ENCODE assay signal across 11 cellular contexts in genomic region chr12:121468451-121468850, GRCh38.
A peak's percentile ranks its signal among the peaks of the same experiment; 100 is the strongest.
DNase-seq lines count a peak whose midpoint lies in the region; ATAC-seq, FAIRE-seq and TF ChIP-seq lines count a peak whose summit lies in the region.
"Had no signal": no experiment of that assay in that cellular context is flagged by ENCODE, and none has a peak within 500 bp of the region (broad histone marks: within the 10 kb centered on the region; RNA-seq: fewer than 3 reads in every experiment).

No MANE protein-coding gene starts in this region.

- no peak for ATAC-seq in pancreas
- ATAC-seq in left lobe of liver, result no peak

- peaks cover 23% of the 10 kb centered on the region for H3K4me1 Mint-ChIP-seq in activated naive CD8-positive, alpha-beta T cell treated with anti-CD3 and anti-CD28 coated beads for 36 hours

- no peaks in the 10 kb centered on the region for H3K36me3 ChIP-seq in HUES6 (ENCODE audit: control insufficient read depth, insufficient read depth, low read length)
- H3K36me3 ChIP-seq in pancreas, result no peaks in the 10 kb centered on the region
- no peaks in the 10 kb centered on the region for H3K36me3 ChIP-seq in kidney (ENCODE audit: control insufficient read depth in 1 of 2, insufficient read depth in 2 of 2, low read length in 2 of 2)

- DNase-seq in AG10803 (ENCODE audit: low read depth) (peak; percentile 18), myocyte (ENCODE audit: low read depth) (peak; percentile 69), pancreas (no peak), left lobe of liver (ENCODE audit: low spot score) (no peak), NCI-H2029 treated with DMSO at 0.1 percent for 48 hours (lab: John Stamatoyannopoulos, UW) (no peak), kidney (no peak)
- no peak for DNase-seq in activated naive CD8-positive, alpha-beta T cell treated with anti-CD3 and anti-CD28 coated beads for 36 hours
- DNase-seq: NCI-H1105, small intestine had no signal

- FAIRE-seq in pancreas (lab: Jason Lieb, UNC) (no peak), kidney (lab: Jason Lieb, UNC) (no peak)
- FAIRE-seq: small intestine had no signal

- peaks cover 4% of the 10 kb centered on the region; the same call in 1 of the 2 replicates for H3K27me3 ChIP-seq in HUES6 (ENCODE audit: control insufficient read depth, insufficient read depth, low read length)
- H3K27me3 ChIP-seq in pancreas, result no peaks in the 10 kb centered on the region
- H3K27me3 ChIP-seq: heart left ventricle had no signal

- H3K4me3 ChIP-seq in AG10803 (ENCODE audit: low read length), result no peak overlapping the region
- peak overlapping the region; percentile 77; the same call in 1 of the 2 replicates for H3K4me3 ChIP-seq in HUES6 (ENCODE audit: low read depth, low read length)
- H3K4me3 ChIP-seq in pancreas, result no peak overlapping the region
- no peak overlapping the region for H3K4me3 ChIP-seq in kidney (ENCODE audit: low read length in 2 of 2)

- peak overlapping the region; percentile 29 for H3K4me3 Mint-ChIP-seq in activated naive CD8-positive, alpha-beta T cell treated with anti-CD3 and anti-CD28 coated beads for 36 hours

- H3K4me1 ChIP-seq in HUES6 (ENCODE audit: control insufficient read depth, insufficient read depth, low read length), result peaks cover 18% of the 10 kb centered on the region
- peaks cover 11 to 21% (median 19%) of the 10 kb centered on the region in 3 donors for H3K4me1 ChIP-seq in pancreas
- H3K4me1 ChIP-seq in kidney (ENCODE audit: control insufficient read depth in 1 of 2, insufficient read depth in 1 of 2, low read depth in 1 of 2, low read length in 2 of 2), result peaks cover 2 to 5% of the 10 kb centered on the region in 2 donors

- no peaks in the 10 kb centered on the region for H3K27me3 Mint-ChIP-seq in activated naive CD8-positive, alpha-beta T cell treated with anti-CD3 and anti-CD28 coated beads for 36 hours

- H3K9ac ChIP-seq in HUES6 (ENCODE audit: low read length) (no peak overlapping the region), kidney (ENCODE audit: low read length in 2 of 2) (no peak overlapping the region)

- no peak overlapping the region for H3K27ac Mint-ChIP-seq in activated naive CD8-positive, alpha-beta T cell treated with anti-CD3 and anti-CD28 coated beads for 36 hours

- H3K36me3 Mint-ChIP-seq in activated naive CD8-positive, alpha-beta T cell treated with anti-CD3 and anti-CD28 coated beads for 36 hours, result peaks cover 16% of the 10 kb centered on the region

- TF ChIP-seq CTCF in AG10803 (conservative IDR thresholded peaks at IDR 0.05; ENCODE audit: low read length) (no peak), pancreas (IDR thresholded peaks at IDR 0.05) (no peak), kidney (IDR thresholded peaks at IDR 0.05; ENCODE audit: borderline replicate concordance, extremely low read depth, insufficient read depth) (no peak)

- no peaks in the 10 kb centered on the region for H3K9me3 Mint-ChIP-seq in activated naive CD8-positive, alpha-beta T cell treated with anti-CD3 and anti-CD28 coated beads for 36 hours

- WGBS in pancreas, 2 donors, result 75 to 77% methylated on average over 4 of the region's 4 CpGs

- H3K27ac ChIP-seq in HUES6 (ENCODE audit: low read depth, low read length), result no peak overlapping the region
- no peak overlapping the region for H3K27ac ChIP-seq in pancreas
- no peak overlapping the region for H3K27ac ChIP-seq in kidney (ENCODE audit: low read depth in 2 of 2, low read length in 2 of 2)

- intact Hi-C loops in pancreas (cut with DNase I), result no loop called here
- intact Hi-C loops in kidney (cut with DNase I), result no loop called here

- H3K9me3 ChIP-seq in HUES6 (ENCODE audit: control insufficient read depth, insufficient read depth, low read depth, low read length) (no peaks in the 10 kb centered on the region), pancreas (no peaks in the 10 kb centered on the region), kidney (ENCODE audit: control insufficient read depth in 1 of 2, low read length in 2 of 2) (no peaks in the 10 kb centered on the region)
- H3K9me3 ChIP-seq: heart left ventricle had no signal

Comparison
In these comparisons a context has a peak if more than half of its experiments do, and no peak if none do; other contexts are left out.
1. DNase-seq: peak in AG10803 (single experiment) and myocyte (single experiment); none in activated naive CD8-positive, alpha-beta T cell treated with anti-CD3 and anti-CD28 coated beads for 36 hours (single experiment), pancreas (0 of 6), left lobe of liver (single experiment), NCI-H2029 treated with DMSO at 0.1 percent for 48 hours (single experiment) and kidney (single experiment).